Comparison of ENCODE assay signal across 8 cellular contexts in the genomic region with DNA sequence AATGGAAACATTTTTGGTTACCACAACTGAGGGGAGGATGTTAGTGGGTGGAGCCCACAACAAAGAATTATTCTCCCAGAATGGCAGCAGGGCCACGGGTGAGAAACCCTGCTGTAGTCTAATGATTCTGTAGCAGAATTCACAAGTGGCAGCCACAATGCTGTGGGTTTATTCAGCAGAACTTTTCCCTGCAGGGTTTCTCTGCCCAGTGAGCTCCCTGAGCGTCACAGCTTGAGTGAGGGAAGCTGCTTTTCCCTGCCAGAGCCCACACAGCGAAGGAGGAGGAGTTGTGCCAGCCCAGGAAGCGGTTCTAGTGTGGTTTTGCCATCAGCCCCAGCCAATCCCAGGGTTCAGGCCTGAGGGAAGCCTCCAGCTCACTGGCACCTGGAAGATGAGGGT. TPM values are rescaled to one million over a fixed set of nuclear protein-coding genes. Genes with fewer than 3 reads are reported as not detected.
A peak's percentile ranks its signal among the peaks of the same experiment; 100 is the strongest.
DNase-seq lines count a peak whose midpoint lies in the region; ATAC-seq and TF ChIP-seq lines count a peak whose summit lies in the region.

No MANE protein-coding gene starts in this region.

- H3K27ac ChIP-seq in DND-41 (ENCODE audit: low read length) (no peak overlapping the region), testis (no peak overlapping the region)

- H3K4me1 ChIP-seq in DND-41 (ENCODE audit: insufficient read depth, low read length): peaks cover 24% of the 10 kb centered on the region
- peaks cover 11% of the 10 kb centered on the region for H3K4me1 ChIP-seq in testis

- H3K4me3 Mint-ChIP-seq in T-helper 2 cell treated with Interferon-gamma antibody and Interleukin-4, amounts not matched to agents 5 μg/mL and 100 μg/mL, for 36 hours: peak overlapping the region; percentile 22
- peak overlapping the region; percentile 40 to 69 (median 60) for H3K4me3 Mint-ChIP-seq in immature natural killer cell

- peaks cover 37% of the 10 kb centered on the region for H4K20me1 ChIP-seq in DND-41 (ENCODE audit: insufficient read depth, low read length)

- H3K36me3 ChIP-seq in DND-41 (ENCODE audit: insufficient read depth, low read length) (no peaks in the 10 kb centered on the region), testis (ENCODE audit: low read depth, missing control alignments) (no peaks in the 10 kb centered on the region)

- H3K27ac Mint-ChIP-seq in T-helper 2 cell treated with Interferon-gamma antibody and Interleukin-4, amounts not matched to agents 5 μg/mL and 100 μg/mL, for 36 hours: no peak overlapping the region
- H3K27ac Mint-ChIP-seq in immature natural killer cell: peak overlapping the region; percentile 2 to 58 (median 35)

- peaks cover 33% of the 10 kb centered on the region for H3K27me3 Mint-ChIP-seq in T-helper 2 cell treated with Interferon-gamma antibody and Interleukin-4, amounts not matched to agents 5 μg/mL and 100 μg/mL, for 36 hours (ENCODE audit: low read depth)
- peaks cover 16 to 27% (median 21%) of the 10 kb centered on the region in 3 donors for H3K27me3 Mint-ChIP-seq in immature natural killer cell (ENCODE audit: low read depth in 3 of 3)

- peaks cover 18% of the 10 kb centered on the region for H3K27me3 ChIP-seq in DND-41 (ENCODE audit: insufficient read depth, low read length, poor library complexity)
- H3K27me3 ChIP-seq in testis: no peaks in the 10 kb centered on the region

- H3K4me1 Mint-ChIP-seq in T-helper 2 cell treated with Interferon-gamma antibody and Interleukin-4, amounts not matched to agents 5 μg/mL and 100 μg/mL, for 36 hours (ENCODE audit: low read depth): peaks cover 29% of the 10 kb centered on the region
- peaks cover 33% of the 10 kb centered on the region in 2 donors for H3K4me1 Mint-ChIP-seq in immature natural killer cell

- no peak overlapping the region for H3K4me3 ChIP-seq in DND-41 (ENCODE audit: low read depth in 1 of 2, low read length in 2 of 2)
- no peak overlapping the region for H3K4me3 ChIP-seq in testis

- TF ChIP-seq CTCF in DND-41 (IDR thresholded peaks at IDR 0.05; ENCODE audit: borderline replicate concordance, extremely low read depth, low read length, poor library complexity, severe bottlenecking) (no peak), testis (IDR thresholded peaks at IDR 0.05) (no peak)

- WGBS in testis, 2 donors: 0 to 51% methylated on average over 1 to 4 of the region's 4 CpGs

- DNase-seq in DND-41 (peak; percentile 76), immature natural killer cell (peak; percentile 53 to 60 (median 56)), testis (no peak), RKO (ENCODE audit: low spot score) (no peak), AML-193 (lab: John Stamatoyannopoulos, UW) (no peak), NCI-H774 (lab: John Stamatoyannopoulos, UW) (no peak)
- DNase-seq in T-helper 2 cell treated with Interferon-gamma antibody and Interleukin-4, amounts not matched to agents 5 μg/mL and 100 μg/mL, for 36 hours (ENCODE audit: low spot score): peak; percentile 35

- H2AFZ ChIP-seq in DND-41 (ENCODE audit: low read depth, low read length): no peak overlapping the region

- intact Hi-C loops in testis (cut with DNase I; ENCODE audit: low total_unique reads): no loop called here

- ATAC-seq in DND-41 (ENCODE audit: insufficient read depth, low read depth): peak; percentile 87
- ATAC-seq in GM21717 (IDR thresholded peaks at IDR 0.05; ENCODE audit: unreplicated experiment): peak; percentile 62

- H3K9me3 Mint-ChIP-seq in T-helper 2 cell treated with Interferon-gamma antibody and Interleukin-4, amounts not matched to agents 5 μg/mL and 100 μg/mL, for 36 hours: no peaks in the 10 kb centered on the region
- H3K9me3 Mint-ChIP-seq in immature natural killer cell: no peaks in the 10 kb centered on the region

- H3K9me3 ChIP-seq in DND-41 (ENCODE audit: insufficient read depth, low read length, severe bottlenecking) (no peaks in the 10 kb centered on the region), testis (no peaks in the 10 kb centered on the region)

- peak overlapping the region; percentile 5; the same call in 1 of the 2 replicates for H3K4me2 ChIP-seq in DND-41 (ENCODE audit: insufficient read depth, low read length)

- no peak overlapping the region for H3K9ac ChIP-seq in DND-41 (ENCODE audit: low read depth, low read length)

- no peak for TF ChIP-seq POLR2A in testis (IDR thresholded peaks at IDR 0.05)

- no peaks in the 10 kb centered on the region for H3K36me3 Mint-ChIP-seq in T-helper 2 cell treated with Interferon-gamma antibody and Interleukin-4, amounts not matched to agents 5 μg/mL and 100 μg/mL, for 36 hours (ENCODE audit: low read depth)
- no peaks in the 10 kb centered on the region for H3K36me3 Mint-ChIP-seq in immature natural killer cell

- H3K79me2 ChIP-seq in DND-41 (ENCODE audit: insufficient read depth, low read length): no peaks in the 10 kb centered on the region

RNA-seq across cellular contexts. Expression of a gene that starts 4.4 kb away (rescaled TPM):
- polyA plus RNA-seq in immature natural killer cell (not detected), testis (ENCODE audit: insufficient read depth, low read depth, low replicate concordance) (1.6 TPM)
- 1 to 10 TPM in 1 of 2 donors, under 1 TPM in 1; 0.94 to 1.2 TPM for total RNA-seq in testis

Comparison
In these comparisons a context has a peak if more than half of its experiments do, and no peak if none do; other contexts are left out.
1. DNase-seq: peak in DND-41 (single experiment), T-helper 2 cell treated with Interferon-gamma antibody and Interleukin-4, amounts not matched to agents 5 μg/mL and 100 μg/mL, for 36 hours (single experiment) and immature natural killer cell (3 of 3); none in testis (single experiment), RKO (single experiment), AML-193 (0 of 2) and NCI-H774 (single experiment).